1 cellular context compared by ENCODE assay signal in genomic region chr17:50550661-50551432, GRCh38.
TF ChIP-seq lines count a peak whose summit lies in the region.

No MANE protein-coding gene starts in this region.

TF ChIP-seq in HepG2, 621 proteins besides CTCF, POLR2A, EP300 and RAD21 (continues in another document):
- TF ChIP-seq KDM4B (CRISPR knock-in tag; IDR thresholded peaks at IDR 0.05) (peak; percentile 58; the same call in 1 of the 2 replicates), EZH2 (conservative IDR thresholded peaks at IDR 0.05; ENCODE audit: low read depth, low read length) (no peak), RAD51 (IDR thresholded peaks at IDR 0.05; ENCODE audit: borderline replicate concordance) (peak; percentile 65), SRSF9 (IDR thresholded peaks at IDR 0.05; ENCODE audit: borderline replicate concordance, insufficient read depth, low read depth, low read length, poor library complexity, severe bottlenecking) (no peak), ZNF558 (CRISPR knock-in tag; IDR thresholded peaks at IDR 0.05; ENCODE audit: borderline replicate concordance) (no peak), ZFP91 (CRISPR knock-in tag; IDR thresholded peaks at IDR 0.05; ENCODE audit: borderline replicate concordance) (peak; percentile 76), NR2F2 (IDR thresholded peaks at IDR 0.05; ENCODE audit: borderline replicate concordance, low read depth) (no peak), TSC22D2 (CRISPR knock-in tag; IDR thresholded peaks at IDR 0.05; ENCODE audit: borderline replicate concordance) (no peak), ZNF331 (CRISPR knock-in tag; IDR thresholded peaks at IDR 0.05) (0 out of 2 replicates have a peak, but pooled peaks have one; percentile 67), HOXA9 (CRISPR knock-in tag; IDR thresholded peaks at IDR 0.05; ENCODE audit: borderline replicate concordance) (no peak), ZBTB42 (CRISPR knock-in tag; IDR thresholded peaks at IDR 0.05) (no peak), ZNF160 (CRISPR knock-in tag; IDR thresholded peaks at IDR 0.05) (peak; percentile 61; the same call in 1 of the 2 replicates), ZNF850 (CRISPR knock-in tag; conservative IDR thresholded peaks at IDR 0.05) (no peak), SUZ12 (IDR thresholded peaks at IDR 0.05; ENCODE audit: low read depth, low read length) (0 out of 2 replicates have a peak, but pooled peaks have one; percentile 19), ZNF274 (CRISPR knock-in tag; IDR thresholded peaks at IDR 0.05) (peak; percentile 39; the same call in 1 of the 2 replicates), MTF2 (CRISPR knock-in tag; IDR thresholded peaks at IDR 0.05; ENCODE audit: borderline replicate concordance) (no peak), ZNF18 (CRISPR knock-in tag; IDR thresholded peaks at IDR 0.05; ENCODE audit: insufficient replicate concordance) (no peak), IKZF1 (IDR thresholded peaks at IDR 0.05) (no peak), ZFP1 (CRISPR knock-in tag; IDR thresholded peaks at IDR 0.05) (no peak), ATF1 (CRISPR knock-in tag; IDR thresholded peaks at IDR 0.05) (no peak), ZBTB25 (CRISPR knock-in tag; IDR thresholded peaks at IDR 0.05) (no peak), TARDBP (CRISPR knock-in tag; IDR thresholded peaks at IDR 0.05) (no peak), GATAD1 (CRISPR knock-in tag; IDR thresholded peaks at IDR 0.05) (peak; percentile 79), ZKSCAN1 (IDR thresholded peaks at IDR 0.05; ENCODE audit: low read length) (peak; percentile 83), ZNF605 (CRISPR knock-in tag; IDR thresholded peaks at IDR 0.05) (no peak), KAT8 (CRISPR knock-in tag; IDR thresholded peaks at IDR 0.05) (peak; percentile 58), AGO1 (IDR thresholded peaks at IDR 0.05; ENCODE audit: low read depth, low read length, poor library complexity, severe bottlenecking) (no peak), NCOA1 (CRISPR knock-in tag; IDR thresholded peaks at IDR 0.05) (no peak), SIX1 (CRISPR knock-in tag; IDR thresholded peaks at IDR 0.05; ENCODE audit: borderline replicate concordance) (no peak), ZBTB4 (CRISPR knock-in tag; IDR thresholded peaks at IDR 0.05; ENCODE audit: borderline replicate concordance) (peak; percentile 99), KMT2A (CRISPR knock-in tag; IDR thresholded peaks at IDR 0.05) (no peak), SCMH1 (CRISPR knock-in tag; IDR thresholded peaks at IDR 0.05; ENCODE audit: borderline replicate concordance) (no peak), CBFB (CRISPR knock-in tag; IDR thresholded peaks at IDR 0.05) (peak; percentile 64; the same call in 1 of the 2 replicates), CBX1 (IDR thresholded peaks at IDR 0.05; ENCODE audit: low read depth) (no peak), ZSCAN31 (CRISPR knock-in tag; IDR thresholded peaks at IDR 0.05; ENCODE audit: low read depth) (no peak), TBP (CRISPR knock-in tag; IDR thresholded peaks at IDR 0.05) (no peak), ZNF766 (CRISPR knock-in tag; IDR thresholded peaks at IDR 0.05; ENCODE audit: borderline replicate concordance) (no peak; the same call in 1 of the 2 replicates), ZNF652 (CRISPR knock-in tag; IDR thresholded peaks at IDR 0.05; ENCODE audit: borderline replicate concordance, low read depth) (no peak)
- TF ChIP-seq, protein P1, sequence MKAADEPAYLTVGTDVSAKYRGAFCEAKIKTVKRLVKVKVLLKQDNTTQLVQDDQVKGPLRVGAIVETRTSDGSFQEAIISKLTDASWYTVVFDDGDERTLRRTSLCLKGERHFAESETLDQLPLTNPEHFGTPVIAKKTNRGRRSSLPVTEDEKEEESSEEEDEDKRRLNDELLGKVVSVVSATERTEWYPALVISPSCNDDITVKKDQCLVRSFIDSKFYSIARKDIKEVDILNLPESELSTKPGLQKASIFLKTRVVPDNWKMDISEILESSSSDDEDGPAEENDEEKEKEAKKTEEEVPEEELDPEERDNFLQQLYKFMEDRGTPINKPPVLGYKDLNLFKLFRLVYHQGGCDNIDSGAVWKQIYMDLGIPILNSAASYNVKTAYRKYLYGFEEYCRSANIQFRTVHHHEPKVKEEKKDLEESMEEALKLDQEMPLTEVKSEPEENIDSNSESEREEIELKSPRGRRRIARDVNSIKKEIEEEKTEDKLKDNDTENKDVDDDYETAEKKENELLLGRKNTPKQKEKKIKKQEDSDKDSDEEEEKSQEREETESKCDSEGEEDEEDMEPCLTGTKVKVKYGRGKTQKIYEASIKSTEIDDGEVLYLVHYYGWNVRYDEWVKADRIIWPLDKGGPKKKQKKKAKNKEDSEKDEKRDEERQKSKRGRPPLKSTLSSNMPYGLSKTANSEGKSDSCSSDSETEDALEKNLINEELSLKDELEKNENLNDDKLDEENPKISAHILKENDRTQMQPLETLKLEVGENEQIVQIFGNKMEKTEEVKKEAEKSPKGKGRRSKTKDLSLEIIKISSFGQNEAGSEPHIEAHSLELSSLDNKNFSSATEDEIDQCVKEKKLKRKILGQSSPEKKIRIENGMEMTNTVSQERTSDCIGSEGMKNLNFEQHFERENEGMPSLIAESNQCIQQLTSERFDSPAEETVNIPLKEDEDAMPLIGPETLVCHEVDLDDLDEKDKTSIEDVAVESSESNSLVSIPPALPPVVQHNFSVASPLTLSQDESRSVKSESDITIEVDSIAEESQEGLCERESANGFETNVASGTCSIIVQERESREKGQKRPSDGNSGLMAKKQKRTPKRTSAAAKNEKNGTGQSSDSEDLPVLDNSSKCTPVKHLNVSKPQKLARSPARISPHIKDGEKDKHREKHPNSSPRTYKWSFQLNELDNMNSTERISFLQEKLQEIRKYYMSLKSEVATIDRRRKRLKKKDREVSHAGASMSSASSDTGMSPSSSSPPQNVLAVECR (CRISPR knock-in tag; IDR thresholded peaks at IDR 0.05; ENCODE audit: borderline replicate concordance) = peak; percentile 30; the same call in 1 of the 2 replicates
- TF ChIP-seq, protein P2, sequence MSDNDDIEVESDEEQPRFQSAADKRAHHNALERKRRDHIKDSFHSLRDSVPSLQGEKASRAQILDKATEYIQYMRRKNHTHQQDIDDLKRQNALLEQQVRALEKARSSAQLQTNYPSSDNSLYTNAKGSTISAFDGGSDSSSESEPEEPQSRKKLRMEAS (IDR thresholded peaks at IDR 0.05) = peak; percentile 57; the same call in 1 of the 2 replicates
- TF ChIP-seq, protein P3, sequence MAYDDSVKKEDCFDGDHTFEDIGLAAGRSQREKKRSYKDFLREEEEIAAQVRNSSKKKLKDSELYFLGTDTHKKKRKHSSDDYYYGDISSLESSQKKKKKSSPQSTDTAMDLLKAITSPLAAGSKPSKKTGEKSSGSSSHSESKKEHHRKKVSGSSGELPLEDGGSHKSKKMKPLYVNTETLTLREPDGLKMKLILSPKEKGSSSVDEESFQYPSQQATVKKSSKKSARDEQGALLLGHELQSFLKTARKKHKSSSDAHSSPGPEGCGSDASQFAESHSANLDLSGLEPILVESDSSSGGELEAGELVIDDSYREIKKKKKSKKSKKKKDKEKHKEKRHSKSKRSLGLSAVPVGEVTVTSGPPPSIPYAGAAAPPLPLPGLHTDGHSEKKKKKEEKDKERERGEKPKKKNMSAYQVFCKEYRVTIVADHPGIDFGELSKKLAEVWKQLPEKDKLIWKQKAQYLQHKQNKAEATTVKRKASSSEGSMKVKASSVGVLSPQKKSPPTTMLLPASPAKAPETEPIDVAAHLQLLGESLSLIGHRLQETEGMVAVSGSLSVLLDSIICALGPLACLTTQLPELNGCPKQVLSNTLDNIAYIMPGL (CRISPR knock-in tag; IDR thresholded peaks at IDR 0.05; ENCODE audit: borderline replicate concordance in 1 of 2, low read depth in 1 of 2) = peak; percentile 59 to 88; a peak in 2 of 4 replicates
- TF ChIP-seq, protein P4, sequence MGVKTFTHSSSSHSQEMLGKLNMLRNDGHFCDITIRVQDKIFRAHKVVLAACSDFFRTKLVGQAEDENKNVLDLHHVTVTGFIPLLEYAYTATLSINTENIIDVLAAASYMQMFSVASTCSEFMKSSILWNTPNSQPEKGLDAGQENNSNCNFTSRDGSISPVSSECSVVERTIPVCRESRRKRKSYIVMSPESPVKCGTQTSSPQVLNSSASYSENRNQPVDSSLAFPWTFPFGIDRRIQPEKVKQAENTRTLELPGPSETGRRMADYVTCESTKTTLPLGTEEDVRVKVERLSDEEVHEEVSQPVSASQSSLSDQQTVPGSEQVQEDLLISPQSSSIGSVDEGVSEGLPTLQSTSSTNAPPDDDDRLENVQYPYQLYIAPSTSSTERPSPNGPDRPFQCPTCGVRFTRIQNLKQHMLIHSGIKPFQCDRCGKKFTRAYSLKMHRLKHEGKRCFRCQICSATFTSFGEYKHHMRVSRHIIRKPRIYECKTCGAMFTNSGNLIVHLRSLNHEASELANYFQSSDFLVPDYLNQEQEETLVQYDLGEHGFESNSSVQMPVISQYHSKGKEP (CRISPR knock-in tag; IDR thresholded peaks at IDR 0.05) = no peak
- TF ChIP-seq, protein P5, sequence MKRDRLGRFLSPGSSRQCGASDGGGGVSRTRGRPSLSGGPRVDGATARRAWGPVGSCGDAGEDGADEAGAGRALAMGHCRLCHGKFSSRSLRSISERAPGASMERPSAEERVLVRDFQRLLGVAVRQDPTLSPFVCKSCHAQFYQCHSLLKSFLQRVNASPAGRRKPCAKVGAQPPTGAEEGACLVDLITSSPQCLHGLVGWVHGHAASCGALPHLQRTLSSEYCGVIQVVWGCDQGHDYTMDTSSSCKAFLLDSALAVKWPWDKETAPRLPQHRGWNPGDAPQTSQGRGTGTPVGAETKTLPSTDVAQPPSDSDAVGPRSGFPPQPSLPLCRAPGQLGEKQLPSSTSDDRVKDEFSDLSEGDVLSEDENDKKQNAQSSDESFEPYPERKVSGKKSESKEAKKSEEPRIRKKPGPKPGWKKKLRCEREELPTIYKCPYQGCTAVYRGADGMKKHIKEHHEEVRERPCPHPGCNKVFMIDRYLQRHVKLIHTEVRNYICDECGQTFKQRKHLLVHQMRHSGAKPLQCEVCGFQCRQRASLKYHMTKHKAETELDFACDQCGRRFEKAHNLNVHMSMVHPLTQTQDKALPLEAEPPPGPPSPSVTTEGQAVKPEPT (CRISPR knock-in tag; IDR thresholded peaks at IDR 0.05; ENCODE audit: low read depth) = no peak
